In genomic region chr10:5470062-5470751, GRCh38 we compare ENCODE assay signal across 27 cellular contexts. TPM values are rescaled to one million over a fixed set of nuclear protein-coding genes. Genes with fewer than 3 reads are reported as not detected.
"Had no signal": no experiment of that assay in that cellular context is flagged by ENCODE, and none has a peak within 500 bp of the region (broad histone marks: within the 10 kb centered on the region; RNA-seq: fewer than 3 reads in every experiment).

No MANE protein-coding gene starts in this region.

- DNase-seq: activated CD4-positive, alpha-beta T cell treated with anti-CD3 and anti-CD28 coated beads for 48 hours; activated CD4-positive, alpha-beta T cell treated with anti-CD3 and anti-CD28 coated beads, Interleukin-2, amount 50 U/mL, for 48 hours; activated CD4-positive, CD25-positive, alpha-beta regulatory T cell treated with anti-CD3 and anti-CD28 coated beads, Interleukin-2, amount 50 U/mL, for 72 hours; activated CD8-positive, alpha-beta memory T cell treated with anti-CD3 and anti-CD28 coated beads for 24 hours; activated gamma-delta T cell; activated naive CD4-positive, alpha-beta T cell treated with anti-CD3 and anti-CD28 coated beads for 36 hours; caudate nucleus; MV-4-11; NCI-H1092 treated with DMSO at 0.1 percent for 48 hours; NCI-H1417 treated with DMSO at 0.1 percent for 48 hours; NCI-H1694; NCI-H2029; NCI-H345; NCI-H510A; NCI-H69; NK-92 treated with Interleukin-12 subunit alpha and Interleukin-12 subunit beta, amount 100 ng/mL, for 24 hours; Peyer's patch; SHP77 had no signal

- H3K4me3 ChIP-seq: breast epithelium, Peyer's patch had no signal

- H3K36me3 ChIP-seq: breast epithelium, Peyer's patch had no signal

- H3K27me3 ChIP-seq: breast epithelium, Peyer's patch had no signal

- H3K9me3 Mint-ChIP-seq: activated naive CD4-positive, alpha-beta T cell treated with anti-CD3 and anti-CD28 coated beads for 36 hours; activated T-helper 17 cell treated with anti-CD3 and anti-CD28 coated beads, Interleukin-2, amount 50 U/mL, for 72 hours; T-helper 1 cell treated with Interleukin-12 subunit alpha and Interleukin-12 subunit beta and Interleukin-4 antibody, amounts not matched to agents 30 μg/mL and 1 μg/mL, for 36 hours had no signal

- ATAC-seq: activated T-helper 17 cell treated with anti-CD3 and anti-CD28 coated beads, Interleukin-2, amount 50 U/mL, for 72 hours; WTC11 had no signal

- H3K27ac ChIP-seq: breast epithelium, KMS-11, Peyer's patch had no signal

- H3K36me3 Mint-ChIP-seq: activated naive CD8-positive, alpha-beta T cell had no signal

- H3K27ac Mint-ChIP-seq: activated naive CD4-positive, alpha-beta T cell treated with anti-CD3 and anti-CD28 coated beads for 36 hours; activated naive CD8-positive, alpha-beta T cell; activated T-helper 17 cell treated with anti-CD3 and anti-CD28 coated beads, Interleukin-2, amount 50 U/mL, for 72 hours; T-helper 1 cell treated with Interleukin-12 subunit alpha and Interleukin-12 subunit beta and Interleukin-4 antibody, amounts not matched to agents 30 μg/mL and 1 μg/mL, for 36 hours; WTC11 had no signal

- H3K4me3 Mint-ChIP-seq: activated naive CD4-positive, alpha-beta T cell treated with anti-CD3 and anti-CD28 coated beads for 36 hours; activated naive CD8-positive, alpha-beta T cell; activated T-helper 17 cell treated with anti-CD3 and anti-CD28 coated beads, Interleukin-2, amount 50 U/mL, for 72 hours; T-helper 1 cell treated with Interleukin-12 subunit alpha and Interleukin-12 subunit beta and Interleukin-4 antibody, amounts not matched to agents 30 μg/mL and 1 μg/mL, for 36 hours; WTC11 had no signal

- H3K27me3 Mint-ChIP-seq: activated naive CD8-positive, alpha-beta T cell had no signal

- H3K9me3 ChIP-seq: Peyer's patch had no signal

RNA-seq across cellular contexts. Expression of gene CALML5, which starts 29.2 kb away (rescaled TPM):
- total RNA-seq: activated naive CD4-positive, alpha-beta T cell treated with anti-CD3 and anti-CD28 coated beads for 36 hours; activated T-helper 17 cell treated with anti-CD3 and anti-CD28 coated beads, Interleukin-2, amount 50 U/mL, for 72 hours; chondrocyte; MCF 10A; Peyer's patch; SK-MEL-5; WTC11 had no signal

RNA-seq across cellular contexts. Expression of gene CALML3, which starts 54.6 kb away (rescaled TPM):
- total RNA-seq: activated naive CD4-positive, alpha-beta T cell treated with anti-CD3 and anti-CD28 coated beads for 36 hours; activated T-helper 17 cell treated with anti-CD3 and anti-CD28 coated beads, Interleukin-2, amount 50 U/mL, for 72 hours; chondrocyte; Peyer's patch; SK-MEL-5; WTC11 had no signal
